In the genomic region with DNA sequence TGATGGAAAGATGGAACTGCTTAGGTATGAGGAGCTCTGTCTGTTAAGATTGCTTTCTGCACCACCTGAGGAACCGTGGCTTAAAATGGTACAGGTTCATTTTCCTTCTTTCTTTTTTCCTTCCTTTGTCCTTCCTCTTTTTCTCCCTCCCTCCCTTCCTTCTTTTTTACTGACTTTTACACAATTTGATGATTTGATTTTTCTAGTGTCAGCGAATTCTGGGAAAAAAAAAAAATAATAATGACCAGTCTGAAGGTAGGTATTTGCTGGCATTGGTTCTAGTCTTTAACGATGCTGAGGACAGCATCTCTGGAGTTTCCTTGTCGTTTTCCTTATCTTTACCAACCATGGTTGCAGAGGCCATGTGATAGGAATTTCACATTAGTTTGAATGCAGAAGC, we compare ENCODE assay signal across 27 cellular contexts.
"Had no signal": no experiment of that assay in that cellular context is flagged by ENCODE, and none has a peak within 500 bp of the region (broad histone marks: within the 10 kb centered on the region; RNA-seq: fewer than 3 reads in every experiment).

No MANE protein-coding gene starts in this region.

- H3K4me3 ChIP-seq: colonic mucosa, coronary artery, dorsolateral prefrontal cortex, esophagus muscularis mucosa, esophagus squamous epithelium, gastrocnemius medialis, gastroesophageal sphincter, heart left ventricle, heart right ventricle had no signal

- H3K36me3 ChIP-seq: colonic mucosa, esophagus muscularis mucosa, esophagus squamous epithelium, gastrocnemius medialis, gastroesophageal sphincter, heart left ventricle, heart right ventricle had no signal

- ATAC-seq: effector memory CD8-positive, alpha-beta T cell; esophagus mucosa; foreskin keratinocyte; gastrocnemius medialis; gastroesophageal sphincter; heart left ventricle; heart right ventricle had no signal

- DNase-seq: colonic mucosa; cortex of kidney; dermis blood vessel endothelial cell; dorsolateral prefrontal cortex; effector CD4-positive, alpha-beta T cell; effector CD8-positive, alpha-beta T cell; effector memory CD4-positive, alpha-beta T cell; effector memory CD8-positive, alpha-beta T cell; endodermal cell; erythroblast; esophagus squamous epithelium; foreskin fibroblast; foreskin keratinocyte; foreskin melanocyte; gastrocnemius medialis; glutamatergic neuron; head of caudate nucleus; heart left ventricle; heart right ventricle had no signal

- H3K27me3 ChIP-seq: colonic mucosa, dorsolateral prefrontal cortex, esophagus muscularis mucosa, esophagus squamous epithelium, foreskin keratinocyte, gastrocnemius medialis, gastroesophageal sphincter, heart left ventricle, heart right ventricle had no signal

- FAIRE-seq: colon, endothelial cell of umbilical vein, frontal cortex had no signal

- H3K9me3 ChIP-seq: colonic mucosa, esophagus muscularis mucosa, esophagus squamous epithelium, gastrocnemius medialis, gastroesophageal sphincter, heart left ventricle had no signal

- H3K4me1 ChIP-seq: colonic mucosa, esophagus muscularis mucosa, esophagus squamous epithelium, foreskin keratinocyte, gastrocnemius medialis, gastroesophageal sphincter, heart left ventricle, heart right ventricle had no signal

- H3K27ac ChIP-seq: colonic mucosa, coronary artery, dorsolateral prefrontal cortex, epithelial cell of prostate, esophagus muscularis mucosa, esophagus squamous epithelium, foreskin keratinocyte, gastrocnemius medialis, gastroesophageal sphincter, heart left ventricle, heart right ventricle had no signal
